In the genomic region with DNA sequence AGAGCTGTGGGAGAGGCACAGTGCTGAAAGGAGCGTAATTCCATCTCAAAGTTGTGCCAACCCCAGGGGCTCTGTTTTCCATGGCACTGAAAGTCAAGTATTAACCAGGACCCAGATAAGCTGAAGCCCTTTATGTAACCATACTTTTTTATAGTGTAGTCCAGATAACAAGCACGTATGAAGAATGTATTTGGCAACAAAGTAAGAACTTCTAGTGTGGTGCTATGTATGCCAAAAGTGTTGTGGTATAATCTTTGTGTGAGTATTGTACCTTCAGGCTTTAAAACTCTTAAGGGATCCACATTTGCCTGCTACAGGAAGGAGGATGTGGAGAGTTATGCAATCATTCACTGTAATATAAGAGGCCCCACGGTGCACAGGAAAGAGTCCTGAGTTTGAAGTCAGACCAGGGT, we compare ENCODE assay signal across 18 cellular contexts.
A peak's percentile ranks its signal among the peaks of the same experiment; 100 is the strongest.
DNase-seq lines count a peak whose midpoint lies in the region; ATAC-seq and TF ChIP-seq lines count a peak whose summit lies in the region.
"Had no signal": no experiment of that assay in that cellular context is flagged by ENCODE, and none has a peak within 500 bp of the region (broad histone marks: within the 10 kb centered on the region; RNA-seq: fewer than 3 reads in every experiment).

No MANE protein-coding gene starts in this region.

- H3K79me2 ChIP-seq in osteoblast (ENCODE audit: insufficient read depth, low read length) = no peaks in the 10 kb centered on the region

- intact Hi-C loops in head of caudate nucleus (cut with DNase I) = no loop called here

- no peak overlapping the region for H3K4me2 ChIP-seq in osteoblast (ENCODE audit: insufficient read depth, low read length)

- no peaks in the 10 kb centered on the region for H3K36me3 Mint-ChIP-seq in stimulated activated memory B cell treated with anti-CD40 and anti-IgM and Interleukin-4, amounts not matched to agents 10 μg/mL and 1 μg/mL and 100 μg/mL, for 72 hours
- H3K36me3 Mint-ChIP-seq: natural killer cell treated with Interleukin-12 subunit alpha and Interleukin-12 subunit beta and Interleukin-15 and Interleukin-18, amount 100 ng/mL, for 72 hours; WTC11 had no signal

- no peak for TF ChIP-seq CTCF in HL-60 (IDR thresholded peaks at IDR 0.05; ENCODE audit: insufficient read depth, low read length)
- TF ChIP-seq CTCF in choroid plexus epithelial cell (conservative IDR thresholded peaks at IDR 0.05; ENCODE audit: low read depth, low read length) = no peak
- no peak for TF ChIP-seq CTCF in osteoblast (IDR thresholded peaks at IDR 0.05; ENCODE audit: extremely low read depth, low read depth, low read length)

- peak overlapping the region; percentile 41 for H2AFZ ChIP-seq in osteoblast (ENCODE audit: low read length)

- no peaks in the 10 kb centered on the region for H4K20me1 ChIP-seq in osteoblast (ENCODE audit: insufficient read depth, low read length)

- H3K27me3 Mint-ChIP-seq in stimulated activated memory B cell treated with anti-CD40 and anti-IgM and Interleukin-4, amounts not matched to agents 10 μg/mL and 1 μg/mL and 100 μg/mL, for 72 hours = no peaks in the 10 kb centered on the region
- H3K27me3 Mint-ChIP-seq: natural killer cell treated with Interleukin-12 subunit alpha and Interleukin-12 subunit beta and Interleukin-15 and Interleukin-18, amount 100 ng/mL, for 72 hours had no signal

- H3K4me1 ChIP-seq in osteoblast (ENCODE audit: insufficient read depth, low read length) = no peaks in the 10 kb centered on the region

- H3K36me3 ChIP-seq in osteoblast (ENCODE audit: insufficient read depth, low read length) = no peaks in the 10 kb centered on the region
- H3K36me3 ChIP-seq: thoracic aorta had no signal

- peak; percentile 21 to 45 for DNase-seq in HL-60 (ENCODE audit: low read depth in 1 of 2, low spot score in 1 of 2)
- DNase-seq in NOMO-1 treated with DMSO at 0.1 percent for 48 hours (lab: John Stamatoyannopoulos, UW; ENCODE audit: unreplicated experiment) = peak; percentile 60
- DNase-seq in choroid plexus epithelial cell (ENCODE audit: low read depth) = peak; percentile 60
- DNase-seq in osteoblast (ENCODE audit: insufficient read length, low spot score, missing footprints) = no peak
- DNase-seq in head of caudate nucleus = no peak
- DNase-seq: activated naive CD4-positive, alpha-beta T cell; C1 segment of cervical spinal cord; DMS153; mammary epithelial cell; NCI-H2029 treated with DMSO at 0.1 percent for 48 hours; NCI-H524 treated with DMSO at 0.1 percent for 48 hours; stimulated activated CD4-positive, alpha-beta T cell treated with anti-CD3 and anti-CD28 coated beads, Interleukin-2, amount 100 ng/mL, for 24 hours had no signal

- H3K27ac Mint-ChIP-seq in stimulated activated memory B cell treated with anti-CD40 and anti-IgM and Interleukin-4, amounts not matched to agents 10 μg/mL and 1 μg/mL and 100 μg/mL, for 72 hours = no peak overlapping the region
- H3K27ac Mint-ChIP-seq: natural killer cell treated with Interleukin-12 subunit alpha and Interleukin-12 subunit beta and Interleukin-15 and Interleukin-18, amount 100 ng/mL, for 72 hours; WTC11 had no signal

- H3K4me1 Mint-ChIP-seq in stimulated activated memory B cell treated with anti-CD40 and anti-IgM and Interleukin-4, amounts not matched to agents 10 μg/mL and 1 μg/mL and 100 μg/mL, for 72 hours = no peaks in the 10 kb centered on the region
- H3K4me1 Mint-ChIP-seq: WTC11 had no signal

- H3K9me3 ChIP-seq in osteoblast (ENCODE audit: low read depth, low read length) = no peaks in the 10 kb centered on the region
- H3K9me3 ChIP-seq: thoracic aorta had no signal

- H3K27me3 ChIP-seq in HL-60 (ENCODE audit: insufficient read depth, poor library complexity, severe bottlenecking) (no peaks in the 10 kb centered on the region), osteoblast (ENCODE audit: insufficient read depth, low read length) (no peaks in the 10 kb centered on the region)

- H3K27ac ChIP-seq in HL-60 (replicated peaks) (no peak overlapping the region), osteoblast (ENCODE audit: low read depth, low read length) (no peak overlapping the region)
- H3K27ac ChIP-seq: thoracic aorta had no signal

- no peak overlapping the region for H3K4me3 Mint-ChIP-seq in stimulated activated memory B cell treated with anti-CD40 and anti-IgM and Interleukin-4, amounts not matched to agents 10 μg/mL and 1 μg/mL and 100 μg/mL, for 72 hours
- H3K4me3 Mint-ChIP-seq: natural killer cell treated with Interleukin-12 subunit alpha and Interleukin-12 subunit beta and Interleukin-15 and Interleukin-18, amount 100 ng/mL, for 72 hours; WTC11 had no signal

- H3K9me3 Mint-ChIP-seq in stimulated activated memory B cell treated with anti-CD40 and anti-IgM and Interleukin-4, amounts not matched to agents 10 μg/mL and 1 μg/mL and 100 μg/mL, for 72 hours = no peaks in the 10 kb centered on the region
- H3K9me3 Mint-ChIP-seq: WTC11 had no signal

- no peak overlapping the region for H3K4me3 ChIP-seq in HL-60 (replicated peaks; ENCODE audit: insufficient read depth, low read length)
- H3K4me3 ChIP-seq in choroid plexus epithelial cell (ENCODE audit: low read depth, low read length) = no peak overlapping the region
- H3K4me3 ChIP-seq in osteoblast (ENCODE audit: insufficient read depth, low read length) = no peak overlapping the region
- H3K4me3 ChIP-seq: thoracic aorta had no signal

- ATAC-seq in GM21717 (IDR thresholded peaks at IDR 0.05; ENCODE audit: unreplicated experiment) (no peak), GM18870 (IDR thresholded peaks at IDR 0.05; ENCODE audit: unreplicated experiment) (no peak)
- ATAC-seq in stimulated activated memory B cell treated with anti-CD40 and anti-IgM and Interleukin-4, amounts not matched to agents 10 μg/mL and 1 μg/mL and 100 μg/mL, for 72 hours = no peak
- ATAC-seq: natural killer cell treated with Interleukin-12 subunit alpha and Interleukin-12 subunit beta and Interleukin-15 and Interleukin-18, amount 100 ng/mL, for 72 hours; WTC11 had no signal

Comparison
In these comparisons a context has a peak if more than half of its experiments do, and no peak if none do; other contexts are left out.
1. DNase-seq: peak in HL-60 (2 of 2), NOMO-1 treated with DMSO at 0.1 percent for 48 hours (single experiment) and choroid plexus epithelial cell (single experiment); none in osteoblast (single experiment) and head of caudate nucleus (0 of 42).